ENCODE assay signal across 1 cellular context in genomic region chr15:56886878-56887781, GRCh38.
TF ChIP-seq lines count a peak whose summit lies in the region.

No MANE protein-coding gene starts in this region.

TF ChIP-seq in A549, 52 proteins besides CTCF, POLR2A, EP300 and RAD21 (continued from another document):
- TF ChIP-seq ELK1 (IDR thresholded peaks at IDR 0.05; ENCODE audit: low read depth, low read length) = no peak
- peak; percentile 87 for TF ChIP-seq USF2 (IDR thresholded peaks at IDR 0.05)
- TF ChIP-seq ZSCAN20 (CRISPR knock-in tag; IDR thresholded peaks at IDR 0.05) = no peak
- TF ChIP-seq FOSB (CRISPR knock-in tag; IDR thresholded peaks at IDR 0.05) = no peak
- peak; percentile 22; the same call in 1 of the 2 replicates for TF ChIP-seq REST (IDR thresholded peaks at IDR 0.05)
- no peak for TF ChIP-seq NR3C1 (IDR thresholded peaks at IDR 0.05)
- peak; percentile 80 for TF ChIP-seq HOXB5 (CRISPR knock-in tag; IDR thresholded peaks at IDR 0.05)
- TF ChIP-seq FOSL2 (IDR thresholded peaks at IDR 0.05) = peak; percentile 32; the same call in 1 of the 2 replicates
- TF ChIP-seq FOSL2 (CRISPR knock-in tag; IDR thresholded peaks at IDR 0.05) = peak; percentile 63
- no peak for TF ChIP-seq HDAC2 (IDR thresholded peaks at IDR 0.05)
- no peak for TF ChIP-seq CBX8 (IDR thresholded peaks at IDR 0.05)
- peak; percentile 69; the same call in 1 of the 2 replicates for TF ChIP-seq MYC (IDR thresholded peaks at IDR 0.05; ENCODE audit: borderline replicate concordance, low read length)
- no peak for TF ChIP-seq POLR2AphosphoS2 (conservative IDR thresholded peaks at IDR 0.05; ENCODE audit: low read length)
- TF ChIP-seq EHMT2 (IDR thresholded peaks at IDR 0.05; ENCODE audit: low read depth) = no peak
- TF ChIP-seq SMC3 (IDR thresholded peaks at IDR 0.05) = peak; percentile 67
- TF ChIP-seq CEBPB (IDR thresholded peaks at IDR 0.05) = peak in 1 of 2 experiments; percentile 49; a peak in 1 of 4 replicates
- peak; percentile 96 for TF ChIP-seq BCL3 (IDR thresholded peaks at IDR 0.05)
- peak; percentile 76; the same call in 1 of the 2 replicates for TF ChIP-seq ATOH8 (CRISPR knock-in tag; IDR thresholded peaks at IDR 0.05; ENCODE audit: low read depth)
- no peak for TF ChIP-seq HEYL (CRISPR knock-in tag; IDR thresholded peaks at IDR 0.05)
- TF ChIP-seq MAX (IDR thresholded peaks at IDR 0.05) = peak; percentile 95
